ENCODE assay signal across 10 cellular contexts in genomic region chr2:224930990-224931389, GRCh38.
A peak's percentile ranks its signal among the peaks of the same experiment; 100 is the strongest.
DNase-seq lines count a peak whose midpoint lies in the region; ATAC-seq and TF ChIP-seq lines count a peak whose summit lies in the region.
"Had no signal": no experiment of that assay in that cellular context is flagged by ENCODE, and none has a peak within 500 bp of the region (broad histone marks: within the 10 kb centered on the region; RNA-seq: fewer than 3 reads in every experiment).

No MANE protein-coding gene starts in this region.

- H3K36me3 ChIP-seq in BLaER1 = peaks cover 99% of the 10 kb centered on the region

- H3K4me3 Mint-ChIP-seq in T-cell = peak overlapping the region; percentile 55 to 60 (median 59)

- no peaks in the 10 kb centered on the region for H3K9me3 Mint-ChIP-seq in T-cell

- TF ChIP-seq CTCF in GM13977 (IDR thresholded peaks at IDR 0.05; ENCODE audit: extremely low read depth, insufficient read depth, missing control alignments) = peak; percentile 26
- TF ChIP-seq CTCF in fibroblast of mammary gland (conservative IDR thresholded peaks at IDR 0.05; ENCODE audit: control insufficient read depth, insufficient read depth, low read depth, low read length) = peak; percentile 4

- peaks cover 45% of the 10 kb centered on the region for H3K36me3 Mint-ChIP-seq in T-cell

- peak overlapping the region; percentile 90 to 94 for H3K27ac Mint-ChIP-seq in T-cell

- 0 out of 2 replicates have a peak overlapping the region, but pooled peaks have one; percentile 35 for H3K27ac ChIP-seq in BLaER1

- H3K4me1 Mint-ChIP-seq in T-cell = peaks cover 96 to 98% (median 98%) of the 10 kb centered on the region in 3 donors

- in situ Hi-C loops in GM13977 (cut with MboI; ENCODE audit: low pct_unique_long_range_greater_than_20kb, low sequenced_read_pairs, unreplicated experiment) = loop anchor here (10.0 kb wide), 1 partner anchor 74 kb away; no protein-coding TSS in a partner anchor

- H3K4me1 ChIP-seq in BLaER1 = peaks cover 48% of the 10 kb centered on the region

- no peak for ATAC-seq in T-cell (replicated peaks in 1 of 4)

- H4K20me1 ChIP-seq in BLaER1 = peaks cover 100% of the 10 kb centered on the region

- POLR2A ChIA-PET in T-cell (lab: Charles Lee) = no interaction called here

- H3K4me3 ChIP-seq in BLaER1 (no peak overlapping the region), fibroblast of mammary gland (ENCODE audit: control insufficient read depth, low read depth, low read length) (no peak overlapping the region)

- DNase-seq in GM13977 (ENCODE audit: low spot score) = no peak
- DNase-seq in T-cell = no peak
- DNase-seq in fibroblast of mammary gland (ENCODE audit: low read depth) = no peak
- no peak for DNase-seq in stimulated activated CD4-positive, alpha-beta T cell treated with anti-CD3 and anti-CD28 coated beads, Interleukin-4, amount 100 ng/mL, for 1 hour
- DNase-seq in inferior parietal cortex (ENCODE audit: extremely low spot score) = no peak
- no peak for DNase-seq in effector CD8-positive, alpha-beta T cell (lab: John Stamatoyannopoulos, UW)
- DNase-seq in putamen (ENCODE audit: low spot score) = no peak
- DNase-seq: C1 segment of cervical spinal cord, NCI-H1105 had no signal

- CTCF ChIA-PET in T-cell (lab: Charles Lee) = interaction anchor here (0.6 to 1.4 kb wide), 5 partner anchors 16 to 75 kb away, joined by 3 to 6 read pairs (median 3); no protein-coding TSS in a partner anchor

- no peak overlapping the region for H3K9ac ChIP-seq in BLaER1

- H3K27me3 Mint-ChIP-seq in T-cell = no peaks in the 10 kb centered on the region

- no peak overlapping the region for H3K4me2 ChIP-seq in BLaER1

- no peaks in the 10 kb centered on the region for H3K27me3 ChIP-seq in BLaER1

- H3K9me3 ChIP-seq in BLaER1 = no peaks in the 10 kb centered on the region
